In genomic region chr5:52870448-52870847, GRCh38 we compare ENCODE assay signal across 15 cellular contexts.
A peak's percentile ranks its signal among the peaks of the same experiment; 100 is the strongest.
DNase-seq lines count a peak whose midpoint lies in the region; ATAC-seq, FAIRE-seq and TF ChIP-seq lines count a peak whose summit lies in the region.
"Had no signal": no experiment of that assay in that cellular context is flagged by ENCODE, and none has a peak within 500 bp of the region (broad histone marks: within the 10 kb centered on the region; RNA-seq: fewer than 3 reads in every experiment).

No MANE protein-coding gene starts in this region.

- no peak overlapping the region for H3K9ac ChIP-seq in kidney (ENCODE audit: low read length in 2 of 2)

- intact Hi-C loops in kidney (cut with DNase I): no loop called here
- intact Hi-C loops in sciatic nerve (cut with DNase I): no loop called here

- H3K27ac ChIP-seq in kidney (ENCODE audit: low read depth in 2 of 2, low read length in 2 of 2): peak overlapping the region in 1 of 2 donors; percentile 28

- H3K27ac Mint-ChIP-seq in progenitor cell of endocrine pancreas: no peak overlapping the region
- H3K27ac Mint-ChIP-seq: activated CD4-positive, alpha-beta memory T cell treated with anti-CD3 and anti-CD28 coated beads, Interleukin-2, amount 10 ng/mL, durations not matched to agents 7 days and 5 days; CD8-positive, alpha-beta memory T cell; natural killer cell treated with Interleukin-12 subunit alpha and Interleukin-12 subunit beta and Interleukin-15 and Interleukin-18, amount 100 ng/mL, for 72 hours; stimulated activated memory B cell treated with anti-CD40 and anti-IgM and Interleukin-4, amounts not matched to agents 10 μg/mL and 1 μg/mL and 100 μg/mL, for 72 hours had no signal

- peaks cover 7% of the 10 kb centered on the region in 2 donors for H3K4me1 ChIP-seq in kidney (ENCODE audit: control insufficient read depth in 1 of 2, insufficient read depth in 1 of 2, low read depth in 1 of 2, low read length in 2 of 2)

- ATAC-seq in sciatic nerve (peak; percentile 71), GM19455 (IDR thresholded peaks at IDR 0.05; ENCODE audit: unreplicated experiment) (no peak)
- ATAC-seq: natural killer cell treated with Interleukin-12 subunit alpha and Interleukin-12 subunit beta and Interleukin-15 and Interleukin-18, amount 100 ng/mL, for 72 hours; stimulated activated memory B cell treated with anti-CD40 and anti-IgM and Interleukin-4, amounts not matched to agents 10 μg/mL and 1 μg/mL and 100 μg/mL, for 72 hours had no signal

- no peak for FAIRE-seq in kidney (lab: Jason Lieb, UNC)

- H3K27me3 Mint-ChIP-seq in progenitor cell of endocrine pancreas: no peaks in the 10 kb centered on the region
- H3K27me3 Mint-ChIP-seq: CD8-positive, alpha-beta memory T cell had no signal

- peak; percentile 4 for DNase-seq in HuH-7.5 (ENCODE audit: low spot score)
- DNase-seq in dermis microvascular lymphatic vessel endothelial cell (ENCODE audit: low read depth in 2 of 2): peak; percentile 84 to 87
- DNase-seq in kidney: peak; percentile 62
- no peak for DNase-seq in sciatic nerve (ENCODE audit: low spot score)
- no peak for DNase-seq in NK-92 (lab: John Stamatoyannopoulos, UW; ENCODE audit: unreplicated experiment)
- DNase-seq in progenitor cell of endocrine pancreas (ENCODE audit: low spot score, unreplicated experiment): no peak
- no peak for DNase-seq in T1000 (lab: John Stamatoyannopoulos, UW)
- DNase-seq: activated CD4-positive, alpha-beta memory T cell treated with anti-CD3 and anti-CD28 coated beads, Interleukin-2, amount 10 ng/mL, durations not matched to agents 7 days and 5 days; activated naive CD4-positive, alpha-beta T cell; CD8-positive, alpha-beta memory T cell; NCI-H1436 treated with DMSO at 0.1 percent for 48 hours; stimulated activated CD4-positive, alpha-beta T cell treated with anti-CD3 and anti-CD28 coated beads, Interleukin-1b, Interleukin-23, amount 100 ng/mL, for 48 hours had no signal

- H3K4me1 Mint-ChIP-seq in progenitor cell of endocrine pancreas (ENCODE audit: low read depth): peaks cover 5% of the 10 kb centered on the region
- H3K4me1 Mint-ChIP-seq: activated CD4-positive, alpha-beta memory T cell treated with anti-CD3 and anti-CD28 coated beads, Interleukin-2, amount 10 ng/mL, durations not matched to agents 7 days and 5 days; CD8-positive, alpha-beta memory T cell; stimulated activated memory B cell treated with anti-CD40 and anti-IgM and Interleukin-4, amounts not matched to agents 10 μg/mL and 1 μg/mL and 100 μg/mL, for 72 hours had no signal

- no peaks in the 10 kb centered on the region for H3K36me3 Mint-ChIP-seq in progenitor cell of endocrine pancreas (ENCODE audit: insufficient read depth)
- H3K36me3 Mint-ChIP-seq: stimulated activated memory B cell treated with anti-CD40 and anti-IgM and Interleukin-4, amounts not matched to agents 10 μg/mL and 1 μg/mL and 100 μg/mL, for 72 hours had no signal

- peaks cover 0 to 7% of the 10 kb centered on the region in 2 donors for H3K36me3 ChIP-seq in kidney (ENCODE audit: control insufficient read depth in 1 of 2, insufficient read depth in 2 of 2, low read length in 2 of 2)

- H3K4me3 ChIP-seq in kidney (ENCODE audit: low read length in 2 of 2): no peak overlapping the region

- no peaks in the 10 kb centered on the region for H3K9me3 ChIP-seq in kidney (ENCODE audit: control insufficient read depth in 1 of 2, low read length in 2 of 2)

- H3K4me3 Mint-ChIP-seq in progenitor cell of endocrine pancreas (ENCODE audit: low read depth): no peak overlapping the region
- H3K4me3 Mint-ChIP-seq: activated CD4-positive, alpha-beta memory T cell treated with anti-CD3 and anti-CD28 coated beads, Interleukin-2, amount 10 ng/mL, durations not matched to agents 7 days and 5 days; CD8-positive, alpha-beta memory T cell; natural killer cell treated with Interleukin-12 subunit alpha and Interleukin-12 subunit beta and Interleukin-15 and Interleukin-18, amount 100 ng/mL, for 72 hours; stimulated activated memory B cell treated with anti-CD40 and anti-IgM and Interleukin-4, amounts not matched to agents 10 μg/mL and 1 μg/mL and 100 μg/mL, for 72 hours had no signal

- H3K9me3 Mint-ChIP-seq in progenitor cell of endocrine pancreas (ENCODE audit: low read depth): no peaks in the 10 kb centered on the region
- H3K9me3 Mint-ChIP-seq: activated CD4-positive, alpha-beta memory T cell treated with anti-CD3 and anti-CD28 coated beads, Interleukin-2, amount 10 ng/mL, durations not matched to agents 7 days and 5 days; CD8-positive, alpha-beta memory T cell; natural killer cell treated with Interleukin-12 subunit alpha and Interleukin-12 subunit beta and Interleukin-15 and Interleukin-18, amount 100 ng/mL, for 72 hours; stimulated activated memory B cell treated with anti-CD40 and anti-IgM and Interleukin-4, amounts not matched to agents 10 μg/mL and 1 μg/mL and 100 μg/mL, for 72 hours had no signal

- no peak for TF ChIP-seq CTCF in kidney (IDR thresholded peaks at IDR 0.05; ENCODE audit: borderline replicate concordance, extremely low read depth, insufficient read depth)
- TF ChIP-seq CTCF in progenitor cell of endocrine pancreas (IDR thresholded peaks at IDR 0.05; ENCODE audit: unreplicated experiment): no peak

Comparison
In these comparisons a context has a peak if more than half of its experiments do, and no peak if none do; other contexts are left out.
1. DNase-seq: peak in HuH-7.5 (single experiment), dermis microvascular lymphatic vessel endothelial cell (2 of 2) and kidney (single experiment); none in sciatic nerve (single experiment), NK-92 (single experiment), progenitor cell of endocrine pancreas (single experiment) and T1000 (single experiment).